In genomic region chr10:21515581-21516269, GRCh38 we compare ENCODE assay signal across 10 cellular contexts. TPM values are rescaled to one million over a fixed set of nuclear protein-coding genes. Genes with fewer than 3 reads are reported as not detected.
DNase-seq lines count a peak whose midpoint lies in the region; ATAC-seq, FAIRE-seq and TF ChIP-seq lines count a peak whose summit lies in the region.
"Had no signal": no experiment of that assay in that cellular context is flagged by ENCODE, and none has a peak within 500 bp of the region (broad histone marks: within the 10 kb centered on the region; RNA-seq: fewer than 3 reads in every experiment).

No MANE protein-coding gene starts in this region.

- peak overlapping the region; percentile 11 for H3K4me3 ChIP-seq in CD4-positive, CD25-positive, alpha-beta regulatory T cell (ENCODE audit: low read depth, low read length)
- H3K4me3 ChIP-seq in OCI-LY7 (ENCODE audit: low read depth, low read length, poor library complexity, severe bottlenecking) (no peak overlapping the region), endothelial cell of umbilical vein (replicated peaks in 1 of 3; ENCODE audit: insufficient read depth in 1 of 3, low read depth in 1 of 3, low read length in 3 of 3) (peak overlapping the region in 1 of 3 experiments; percentile 40), neuron (ENCODE audit: low read length) (peak overlapping the region; percentile 100), adrenal gland (peak overlapping the region in 2 of 4 donors; percentile 40 to 70)

- H3K9me3 Mint-ChIP-seq in CD4-positive, CD25-positive, alpha-beta regulatory T cell, result no peaks in the 10 kb centered on the region

- peaks cover 23 to 41% (median 31%) of the 10 kb centered on the region in 4 donors for H3K4me1 Mint-ChIP-seq in CD4-positive, CD25-positive, alpha-beta regulatory T cell

- WGBS in adrenal gland, 4 donors, result 51 to 62% (median 55%) methylated on average over 9 to 12 of the region's 12 CpGs

- H3K36me3 Mint-ChIP-seq in CD4-positive, CD25-positive, alpha-beta regulatory T cell, result no peaks in the 10 kb centered on the region

- no peak for DNase-seq in CD4-positive, CD25-positive, alpha-beta regulatory T cell
- no peak for DNase-seq in OCI-LY7 (ENCODE audit: low spot score)
- DNase-seq in endothelial cell of umbilical vein (ENCODE audit: low read depth, low spot score), result no peak
- no peak for DNase-seq in amygdala (lab: John Stamatoyannopoulos, UW)
- DNase-seq in adrenal gland, result no peak
- no peak for DNase-seq in HuH-7 (ENCODE audit: low spot score)
- DNase-seq: NCI-H524 treated with DMSO at 0.1 percent for 48 hours; stimulated activated naive CD4-positive, alpha-beta T cell treated with Interleukin-2 at 50 U/mL for 16 hours had no signal

- dilution Hi-C loops in endothelial cell of umbilical vein (cut with MboI; ENCODE audit: extremely low pct_ligation_motif_present, low sequenced_read_pairs), result no loop called here

- H2AFZ ChIP-seq in OCI-LY7 (ENCODE audit: low read length) (no peak overlapping the region), endothelial cell of umbilical vein (ENCODE audit: low read depth, low read length) (no peak overlapping the region), neuron (ENCODE audit: low read depth, low read length) (no peak overlapping the region)

- H3K79me2 ChIP-seq in OCI-LY7 (ENCODE audit: insufficient read depth, low read depth, low read length), result no peaks in the 10 kb centered on the region
- no peaks in the 10 kb centered on the region for H3K79me2 ChIP-seq in endothelial cell of umbilical vein (ENCODE audit: control insufficient read depth, insufficient read depth, low read length)

- intact Hi-C loops in OCI-LY7 (cut with micrococcal nuclease; ENCODE audit: unreplicated experiment), result loop anchor here (5.0 kb wide), 1 partner anchor 712 kb away; no protein-coding TSS in a partner anchor
- intact Hi-C loops in endothelial cell of umbilical vein (cut with micrococcal nuclease), result loop anchor here (2.0 to 5.0 kb wide), 2 partner anchors 217 to 487 kb away; partner anchors contain the start of gene DNAJC1
- intact Hi-C loops in adrenal gland (cut with DNase I), result loop anchor here in 1 of 2 donors (5.0 kb wide), 1 partner anchor 217 kb away; no protein-coding TSS in a partner anchor

- H3K9me1 ChIP-seq in endothelial cell of umbilical vein (replicated peaks; ENCODE audit: control insufficient read depth, extremely low read depth, insufficient read depth, low read length), result no peaks in the 10 kb centered on the region

- H3K27ac ChIP-seq in CD4-positive, CD25-positive, alpha-beta regulatory T cell (ENCODE audit: insufficient read depth, low read length, poor library complexity, severe bottlenecking), result no peak overlapping the region
- H3K27ac ChIP-seq in OCI-LY7 (ENCODE audit: low read depth, low read length, poor library complexity, severe bottlenecking) (no peak overlapping the region), endothelial cell of umbilical vein (ENCODE audit: insufficient read depth, low read depth, low read length) (no peak overlapping the region), adrenal gland (peak overlapping the region in 2 of 5 donors; percentile 89 to 90)

- peak overlapping the region; percentile 75 to 82 (median 78) for H3K4me3 Mint-ChIP-seq in CD4-positive, CD25-positive, alpha-beta regulatory T cell

- H4K20me1 ChIP-seq in OCI-LY7 (ENCODE audit: insufficient read depth, low read length) (no peaks in the 10 kb centered on the region), endothelial cell of umbilical vein (replicated peaks; ENCODE audit: control insufficient read depth, extremely low read depth, insufficient read depth, low read length) (no peaks in the 10 kb centered on the region)

- POLR2A ChIA-PET in OCI-LY7 (lab: Charles Lee), result interaction anchor here (0.7 kb wide), 1 partner anchor 15 kb away, joined by 3 read pairs; no protein-coding TSS in a partner anchor
- POLR2A ChIA-PET in endothelial cell of umbilical vein (lab: Charles Lee), result interaction anchor here (0.5 to 1.2 kb wide), 4 partner anchors 19 to 231 kb away, joined by 3 to 7 read pairs (median 4); no protein-coding TSS in a partner anchor

- CTCF ChIA-PET in OCI-LY7 (lab: Charles Lee; ENCODE audit: unreplicated experiment) (no interaction called here), endothelial cell of umbilical vein (lab: Charles Lee) (interaction anchor here (1.2 to 2.0 kb wide), 6 partner anchors 10 to 237 kb away, joined by 3 to 29 read pairs (median 6); partner anchors contain the start of gene SKIDA1)

- no peak for ATAC-seq in CD4-positive, CD25-positive, alpha-beta regulatory T cell (ENCODE audit: low read depth in 2 of 2)
- ATAC-seq in GM21825 (IDR thresholded peaks at IDR 0.05; ENCODE audit: unreplicated experiment), result no peak

- peaks cover 90% of the 10 kb centered on the region for H3K27me3 Mint-ChIP-seq in CD4-positive, CD25-positive, alpha-beta regulatory T cell

- TF ChIP-seq POLR2A in endothelial cell of umbilical vein (IDR thresholded peaks at IDR 0.05; ENCODE audit: low read depth, low read length) (no peak), adrenal gland (IDR thresholded peaks at IDR 0.05) (no peak)

- H3K4me2 ChIP-seq in OCI-LY7 (ENCODE audit: low read length), result peak overlapping the region; percentile 88; the same call in 1 of the 2 replicates
- peak overlapping the region; percentile 79 for H3K4me2 ChIP-seq in endothelial cell of umbilical vein (ENCODE audit: insufficient read depth, low read length)

- H3K4me1 ChIP-seq in CD4-positive, CD25-positive, alpha-beta regulatory T cell (ENCODE audit: control insufficient read depth, insufficient read depth, low read length, poor library complexity, severe bottlenecking), result peaks cover 39% of the 10 kb centered on the region
- H3K4me1 ChIP-seq in OCI-LY7 (ENCODE audit: insufficient read depth, low read length, poor library complexity, severe bottlenecking), result peaks cover 27% of the 10 kb centered on the region
- H3K4me1 ChIP-seq in endothelial cell of umbilical vein (ENCODE audit: control insufficient read depth, extremely low read depth, insufficient read depth, low read length), result peaks cover 26% of the 10 kb centered on the region
- peaks cover 29% of the 10 kb centered on the region for H3K4me1 ChIP-seq in neuron (ENCODE audit: insufficient read depth, low read length)
- peaks cover 15 to 19% of the 10 kb centered on the region in 2 donors for H3K4me1 ChIP-seq in adrenal gland (replicated peaks in 1 of 2)

- no peak for TF ChIP-seq CTCF in OCI-LY7 (conservative IDR thresholded peaks at IDR 0.05; ENCODE audit: low read length)
- TF ChIP-seq CTCF in endothelial cell of umbilical vein (IDR thresholded peaks at IDR 0.05; ENCODE audit: extremely low read depth in 1 of 2, insufficient read depth in 1 of 2, low read depth in 1 of 2, low read length in 2 of 2), result no peak
- no peak for TF ChIP-seq CTCF in adrenal gland (IDR thresholded peaks at IDR 0.05)

- BruUV-seq in OCI-LY7 (replicated peaks; lab: Mats Ljungman, UMichigan), result no TSS peak
- no TSS peak for BruUV-seq in endothelial cell of umbilical vein (replicated peaks; lab: Mats Ljungman, UMichigan)

- no peaks in the 10 kb centered on the region for H3K36me3 ChIP-seq in CD4-positive, CD25-positive, alpha-beta regulatory T cell (ENCODE audit: control insufficient read depth, insufficient read depth, low read length)
- H3K36me3 ChIP-seq in OCI-LY7 (ENCODE audit: insufficient read depth, low read length) (no peaks in the 10 kb centered on the region), endothelial cell of umbilical vein (ENCODE audit: control insufficient read depth in 2 of 2, extremely low read depth in 1 of 2, insufficient read depth in 2 of 2, low read length in 2 of 2) (no peaks in the 10 kb centered on the region), neuron (ENCODE audit: insufficient read depth, low read length) (peaks cover 46% of the 10 kb centered on the region), adrenal gland (replicated peaks in 1 of 2) (no peaks in the 10 kb centered on the region)

- H3K9me3 ChIP-seq in CD4-positive, CD25-positive, alpha-beta regulatory T cell (ENCODE audit: control insufficient read depth in 2 of 2, low read length in 2 of 2), result no peaks in the 10 kb centered on the region
- H3K9me3 ChIP-seq in OCI-LY7 (ENCODE audit: low read length), result no peaks in the 10 kb centered on the region
- no peaks in the 10 kb centered on the region for H3K9me3 ChIP-seq in endothelial cell of umbilical vein (replicated peaks; ENCODE audit: control insufficient read depth, insufficient read depth, low read length)
- no peaks in the 10 kb centered on the region for H3K9me3 ChIP-seq in neuron (ENCODE audit: low read length)
- no peaks in the 10 kb centered on the region for H3K9me3 ChIP-seq in adrenal gland (replicated peaks in 1 of 3)

- no peak overlapping the region for H3K27ac Mint-ChIP-seq in CD4-positive, CD25-positive, alpha-beta regulatory T cell

- H3K27me3 ChIP-seq in CD4-positive, CD25-positive, alpha-beta regulatory T cell (ENCODE audit: control insufficient read depth, insufficient read depth, low read length), result peaks cover 76% of the 10 kb centered on the region
- no peaks in the 10 kb centered on the region for H3K27me3 ChIP-seq in endothelial cell of umbilical vein (ENCODE audit: control insufficient read depth in 2 of 2, insufficient read depth in 2 of 2, low read length in 2 of 2)
- H3K27me3 ChIP-seq in neuron (ENCODE audit: insufficient read depth, low read length), result no peaks in the 10 kb centered on the region
- H3K27me3 ChIP-seq in adrenal gland, result no peaks in the 10 kb centered on the region

- no peaks in the 10 kb centered on the region for H3K9me2 ChIP-seq in OCI-LY7 (ENCODE audit: insufficient read depth, low read length)

- no peak overlapping the region for H3K9ac ChIP-seq in endothelial cell of umbilical vein (replicated peaks; ENCODE audit: extremely low read depth, insufficient read depth, low read length)

- no peak for FAIRE-seq in endothelial cell of umbilical vein (lab: Jason Lieb, UNC)

RNA-seq across cellular contexts. Expression of gene SKIDA1, which starts 9.8 kb away (rescaled TPM):
- total RNA-seq in CD4-positive, CD25-positive, alpha-beta regulatory T cell, result 0.10 TPM
- polyA plus RNA-seq in CD4-positive, CD25-positive, alpha-beta regulatory T cell, result not detected
- not detected in 2 replicates for total RNA-seq in OCI-LY7 (2014; rRNA removed; shearing (Covaris generic))
- total RNA-seq in OCI-LY7 (2022), result 0.06 TPM in 1 of 2 replicates, not detected in the other
- 0.71 and 0.83 TPM in 2 replicates for total RNA-seq in endothelial cell of umbilical vein
- polyA plus RNA-seq in endothelial cell of umbilical vein, result 0.11 and 0.21 TPM in 2 replicates
- polyA plus RNA-seq in endothelial cell of umbilical vein (2011; cell fraction: cytosol; rRNA removed), result 0.18 and 0.23 TPM in 2 replicates
- polyA plus RNA-seq in endothelial cell of umbilical vein (2011; cell fraction: nucleus; rRNA removed), result 0.35 and 1.5 TPM in 2 replicates
- polyA plus RNA-seq in endothelial cell of umbilical vein (2012), result 0.27 and 0.33 TPM in 2 replicates
- 0.36 and 0.73 TPM in 2 replicates for polyA minus RNA-seq in endothelial cell of umbilical vein
- polyA minus RNA-seq in endothelial cell of umbilical vein (2011; cell fraction: cytosol; rRNA and poly(A)+ RNA removed), result 0.41 TPM
- polyA minus RNA-seq in endothelial cell of umbilical vein (2011; cell fraction: nucleus; rRNA and poly(A)+ RNA removed), result 0.24 and 0.53 TPM in 2 replicates
- total RNA-seq in adrenal gland, result 1 to 10 TPM in 7 of 8 donors, under 1 TPM in 1; 0.78 to 3.5 (median 2.6) TPM
- polyA plus RNA-seq in adrenal gland, result 1 to 10 TPM in 2 of 3 donors, under 1 TPM in 1; 0.64 to 2.3 (median 1.6) TPM

RNA-seq across cellular contexts. Expression of gene MLLT10, which starts 18.3 kb away (rescaled TPM):
- 81.9 TPM for total RNA-seq in CD4-positive, CD25-positive, alpha-beta regulatory T cell
- 1 to 10 TPM; 5.8 to 9.3 (median 8.0) TPM for polyA plus RNA-seq in CD4-positive, CD25-positive, alpha-beta regulatory T cell
- 50.4 and 68.4 TPM in 2 replicates for total RNA-seq in OCI-LY7 (2014; rRNA removed; shearing (Covaris generic))
- total RNA-seq in OCI-LY7 (2022) (67.3 and 74.0 TPM in 2 replicates), endothelial cell of umbilical vein (54.0 and 54.6 TPM in 2 replicates), adrenal gland (10 to 100 TPM; 16.7 to 48.1 (median 26.8) TPM)
- polyA plus RNA-seq in endothelial cell of umbilical vein (30.6 and 35.4 TPM in 2 replicates), adrenal gland (10 to 100 TPM; 15.8 to 30.2 (median 29.3) TPM)
- 25.9 and 26.4 TPM in 2 replicates for polyA plus RNA-seq in endothelial cell of umbilical vein (2011; cell fraction: cytosol; rRNA removed)
- polyA plus RNA-seq in endothelial cell of umbilical vein (2011; cell fraction: nucleus; rRNA removed), result 78.7 and 85.6 TPM in 2 replicates
- polyA plus RNA-seq in endothelial cell of umbilical vein (2012), result 23.7 and 30.4 TPM in 2 replicates
- polyA minus RNA-seq in endothelial cell of umbilical vein, result 133 and 157 TPM in 2 replicates
- polyA minus RNA-seq in endothelial cell of umbilical vein (2011; cell fraction: cytosol; rRNA and poly(A)+ RNA removed), result 9.7 TPM
- 123 and 131 TPM in 2 replicates for polyA minus RNA-seq in endothelial cell of umbilical vein (2011; cell fraction: nucleus; rRNA and poly(A)+ RNA removed)
